Comparison of ENCODE assay signal across 8 cellular contexts in genomic region chr12:95820096-95820703, GRCh38. TPM values are rescaled to one million over a fixed set of nuclear protein-coding genes. Genes with fewer than 3 reads are reported as not detected.
A peak's percentile ranks its signal among the peaks of the same experiment; 100 is the strongest.
DNase-seq lines count a peak whose midpoint lies in the region; ATAC-seq and TF ChIP-seq lines count a peak whose summit lies in the region.

No MANE protein-coding gene starts in this region.

- TF ChIP-seq CTCF in mucosa of descending colon (IDR thresholded peaks at IDR 0.05) = no peak

- H3K9me3 ChIP-seq in mucosa of descending colon = no peaks in the 10 kb centered on the region

- no peak overlapping the region for H3K4me3 ChIP-seq in mucosa of descending colon

- DNase-seq in NCI-H2107 treated with DMSO at 0.1 percent for 48 hours (lab: John Stamatoyannopoulos, UW; ENCODE audit: unreplicated experiment) (peak; percentile 33), NCI-H2107 (lab: John Stamatoyannopoulos, UW) (no peak), NCI-H2227 treated with DMSO at 0.1 percent for 48 hours (lab: John Stamatoyannopoulos, UW) (peak; percentile 44), cerebellar cortex (ENCODE audit: low spot score) (peak; percentile 38), mucosa of descending colon (peak in 1 of 3 donors; percentile 86)
- DNase-seq in stimulated activated CD4-positive, alpha-beta T cell treated with anti-CD3 and anti-CD28 coated beads, Interleukin-12 subunit alpha, Interleukin-12 subunit beta, amount 100 ng/mL, for 4 hours = no peak

- ATAC-seq in mucosa of descending colon = peak; percentile 57
- no peak for ATAC-seq in GM19467 (IDR thresholded peaks at IDR 0.05; ENCODE audit: unreplicated experiment)
- ATAC-seq in HG03159 (IDR thresholded peaks at IDR 0.05; ENCODE audit: unreplicated experiment) = no peak

- H3K4me1 ChIP-seq in mucosa of descending colon (ENCODE audit: low read depth) = no peaks in the 10 kb centered on the region

- no peaks in the 10 kb centered on the region for H3K36me3 ChIP-seq in mucosa of descending colon (ENCODE audit: low read depth)

- intact Hi-C loops in mucosa of descending colon (cut with DNase I, micrococcal nuclease) = no loop called here

RNA-seq across cellular contexts. Expression of gene NTN4, which starts 29.6 kb away (rescaled TPM):
- 10 to 100 TPM; 15.9 to 34.7 (median 19.8) TPM for total RNA-seq in mucosa of descending colon

RNA-seq across cellular contexts. Expression of gene SNRPF, which starts 38.6 kb away (rescaled TPM):
- 10 to 100 TPM; 12.2 to 21.5 (median 13.7) TPM for total RNA-seq in mucosa of descending colon

Comparison
In these comparisons a context has a peak if more than half of its experiments do, and no peak if none do; other contexts are left out.
1. DNase-seq: peak in NCI-H2107 treated with DMSO at 0.1 percent for 48 hours (single experiment), NCI-H2227 treated with DMSO at 0.1 percent for 48 hours (single experiment) and cerebellar cortex (single experiment); none in NCI-H2107 (single experiment) and stimulated activated CD4-positive, alpha-beta T cell treated with anti-CD3 and anti-CD28 coated beads, Interleukin-12 subunit alpha, Interleukin-12 subunit beta, amount 100 ng/mL, for 4 hours (single experiment).